In the genomic region with DNA sequence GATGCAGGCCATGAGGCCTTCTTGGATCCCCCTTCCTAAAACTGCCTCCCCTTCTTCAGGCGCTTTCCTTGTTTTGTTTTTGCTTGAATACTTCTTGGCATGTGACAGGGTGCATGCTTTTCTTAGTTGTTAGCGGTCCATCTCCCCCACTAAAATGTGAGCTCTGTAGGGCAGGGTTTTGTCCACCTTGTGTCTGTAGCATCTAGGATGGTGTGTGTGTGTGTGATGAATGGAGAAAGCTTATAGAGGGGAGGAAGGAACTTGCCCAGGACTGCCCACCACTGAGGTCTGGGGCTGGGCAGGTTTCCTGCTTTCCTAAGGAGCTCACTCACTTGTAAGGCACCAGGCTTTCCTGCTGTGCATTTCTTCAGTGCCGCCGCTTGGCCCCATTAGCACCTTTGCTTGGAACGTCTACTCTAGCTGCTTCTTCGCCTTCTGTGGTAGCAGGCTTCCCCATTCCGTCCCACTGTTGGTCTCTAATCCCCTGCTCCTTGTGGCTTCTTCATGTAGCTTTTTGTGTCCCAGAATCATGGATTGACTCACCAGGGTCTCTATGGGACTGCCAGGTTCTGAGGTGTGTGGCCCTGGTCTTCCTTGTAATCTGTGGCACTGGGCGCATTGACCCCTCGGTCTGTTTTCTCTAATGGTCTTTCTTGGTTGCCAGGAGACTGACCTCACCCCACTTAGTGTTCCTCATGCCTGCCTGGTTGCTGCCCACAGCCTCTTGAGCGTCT, we compare ENCODE assay signal across 12 cellular contexts. TPM values are rescaled to one million over a fixed set of nuclear protein-coding genes. Genes with fewer than 3 reads are reported as not detected.
DNase-seq lines count a peak whose midpoint lies in the region; ATAC-seq and TF ChIP-seq lines count a peak whose summit lies in the region.
"Had no signal": no experiment of that assay in that cellular context is flagged by ENCODE, and none has a peak within 500 bp of the region (broad histone marks: within the 10 kb centered on the region; RNA-seq: fewer than 3 reads in every experiment).

No MANE protein-coding gene starts in this region.

- H3K4me2 ChIP-seq in neural progenitor cell = peak overlapping the region; percentile 95

- peaks cover 56% of the 10 kb centered on the region for H3F3A ChIP-seq in neural progenitor cell (ENCODE audit: low read depth)

- H3K4me3 ChIP-seq in CD8-positive, alpha-beta T cell (ENCODE audit: low read depth, low read length) = no peak overlapping the region
- H3K4me3 ChIP-seq in HUES6 (ENCODE audit: low read depth, low read length) = peak overlapping the region; percentile 4; the same call in 1 of the 2 replicates
- H3K4me3 ChIP-seq in choroid plexus epithelial cell (ENCODE audit: low read depth, low read length) = no peak overlapping the region
- H3K4me3 ChIP-seq in neural progenitor cell = no peak overlapping the region
- no peak overlapping the region for H3K4me3 ChIP-seq in ascending aorta
- H3K4me3 ChIP-seq: left lung had no signal

- DNase-seq in CD8-positive, alpha-beta T cell = no peak
- DNase-seq in choroid plexus epithelial cell (ENCODE audit: low read depth) (peak; percentile 7), neural progenitor cell (ENCODE audit: low spot score) (no peak), NCI-H1436 treated with DMSO at 0.1 percent for 48 hours (lab: John Stamatoyannopoulos, UW) (no peak), ascending aorta (ENCODE audit: low spot score in 2 of 2) (no peak), GDM1 (lab: John Stamatoyannopoulos, UW) (no peak)
- DNase-seq: activated CD8-positive, alpha-beta memory T cell treated with anti-CD3 and anti-CD28 coated beads, Interleukin-2, amount 50 U/mL, for 4 hours; cerebellar nuclear complex; DMS79 had no signal

- H2AFZ ChIP-seq in neural progenitor cell (replicated peaks) = no peak overlapping the region

- no peaks in the 10 kb centered on the region for H3K9me3 Mint-ChIP-seq in CD8-positive, alpha-beta T cell
- H3K9me3 Mint-ChIP-seq in neural progenitor cell = no peaks in the 10 kb centered on the region

- peaks cover 20% of the 10 kb centered on the region for H3K36me3 ChIP-seq in CD8-positive, alpha-beta T cell (ENCODE audit: insufficient read depth, low read length)
- H3K36me3 ChIP-seq in HUES6 (ENCODE audit: control insufficient read depth, insufficient read depth, low read length) (peaks cover 36% of the 10 kb centered on the region), neural progenitor cell (no peaks in the 10 kb centered on the region), ascending aorta (peaks cover 27 to 28% of the 10 kb centered on the region in 2 donors)

- H3K4me1 ChIP-seq in CD8-positive, alpha-beta T cell (ENCODE audit: insufficient read depth, low read length) = peaks cover 31% of the 10 kb centered on the region
- peaks cover 37% of the 10 kb centered on the region for H3K4me1 ChIP-seq in HUES6 (ENCODE audit: control insufficient read depth, insufficient read depth, low read length)
- peaks cover 31% of the 10 kb centered on the region for H3K4me1 ChIP-seq in neural progenitor cell
- H3K4me1 ChIP-seq in ascending aorta = peaks cover 12 to 28% of the 10 kb centered on the region in 2 donors

- TF ChIP-seq CTCF in CD8-positive, alpha-beta T cell (IDR thresholded peaks at IDR 0.05) = no peak
- no peak for TF ChIP-seq CTCF in choroid plexus epithelial cell (conservative IDR thresholded peaks at IDR 0.05; ENCODE audit: low read depth, low read length)
- TF ChIP-seq CTCF in neural progenitor cell (IDR thresholded peaks at IDR 0.05) = no peak
- TF ChIP-seq CTCF in ascending aorta (IDR thresholded peaks at IDR 0.05) = no peak

- intact Hi-C loops in CD8-positive, alpha-beta T cell (cut with DNase I, micrococcal nuclease) = no loop called here
- intact Hi-C loops in ascending aorta (cut with DNase I) = no loop called here

- peaks cover 81% of the 10 kb centered on the region for H3K79me2 ChIP-seq in neural progenitor cell (ENCODE audit: low read depth)

- peaks cover 68% of the 10 kb centered on the region for H3K4me1 Mint-ChIP-seq in CD8-positive, alpha-beta T cell (ENCODE audit: low read depth)
- H3K4me1 Mint-ChIP-seq in neural progenitor cell = peaks cover 48% of the 10 kb centered on the region

- H3K9ac ChIP-seq in HUES6 (ENCODE audit: low read length) = peak overlapping the region; percentile 13
- H3K9ac ChIP-seq in neural progenitor cell = peak overlapping the region; percentile 34

- no peak for ATAC-seq in CD8-positive, alpha-beta T cell
- ATAC-seq: left lung, sciatic nerve had no signal

- no peak overlapping the region for H3K4me3 Mint-ChIP-seq in CD8-positive, alpha-beta T cell
- peak overlapping the region; percentile 58 for H3K4me3 Mint-ChIP-seq in neural progenitor cell

- H3K9me3 ChIP-seq in CD8-positive, alpha-beta T cell (ENCODE audit: low read length) = no peaks in the 10 kb centered on the region
- H3K9me3 ChIP-seq in HUES6 (ENCODE audit: control insufficient read depth, insufficient read depth, low read depth, low read length) (no peaks in the 10 kb centered on the region), neural progenitor cell (ENCODE audit: low read depth) (no peaks in the 10 kb centered on the region), ascending aorta (no peaks in the 10 kb centered on the region)
- H3K9me3 ChIP-seq: left lung had no signal

- H3K27ac ChIP-seq in CD8-positive, alpha-beta T cell (ENCODE audit: low read depth, low read length) = no peak overlapping the region
- no peak overlapping the region for H3K27ac ChIP-seq in HUES6 (ENCODE audit: low read depth, low read length)
- peak overlapping the region; percentile 72 for H3K27ac ChIP-seq in neural progenitor cell
- no peak overlapping the region for H3K27ac ChIP-seq in ascending aorta

- POLR2A ChIA-PET in CD8-positive, alpha-beta T cell (lab: Charles Lee) = interaction anchor here (1.7 kb wide), 1 partner anchor 18 kb away, joined by 7 read pairs; no protein-coding TSS in a partner anchor

- CTCF ChIA-PET in CD8-positive, alpha-beta T cell (lab: Charles Lee) = interaction anchor here (1.0 to 1.3 kb wide), 2 partner anchors 8 to 13 kb away, joined by 3 to 4 read pairs; no protein-coding TSS in a partner anchor

- H3K36me3 Mint-ChIP-seq in CD8-positive, alpha-beta T cell = peaks cover 35% of the 10 kb centered on the region
- H3K36me3 Mint-ChIP-seq in neural progenitor cell = peaks cover 26% of the 10 kb centered on the region

- peaks cover 74% of the 10 kb centered on the region for H4K20me1 ChIP-seq in neural progenitor cell (ENCODE audit: low read depth)

- H3K27ac Mint-ChIP-seq in CD8-positive, alpha-beta T cell = peak overlapping the region; percentile 53
- H3K27ac Mint-ChIP-seq in neural progenitor cell = peak overlapping the region; percentile 55

- no peaks in the 10 kb centered on the region for H3K27me3 Mint-ChIP-seq in CD8-positive, alpha-beta T cell (ENCODE audit: low read depth)
- H3K27me3 Mint-ChIP-seq in neural progenitor cell (ENCODE audit: insufficient read depth, low read depth) = no peaks in the 10 kb centered on the region

- no peaks in the 10 kb centered on the region for H3K27me3 ChIP-seq in CD8-positive, alpha-beta T cell (ENCODE audit: insufficient read depth, low read length)
- H3K27me3 ChIP-seq in HUES6 (ENCODE audit: control insufficient read depth, insufficient read depth, low read length) (no peaks in the 10 kb centered on the region), neural progenitor cell (no peaks in the 10 kb centered on the region), ascending aorta (no peaks in the 10 kb centered on the region)
- H3K27me3 ChIP-seq: left lung had no signal

RNA-seq across cellular contexts. Expression of gene DGCR8, which starts 3.3 kb away (rescaled TPM):
- total RNA-seq in CD8-positive, alpha-beta T cell = 10 to 100 TPM; 16.9 to 22.1 TPM
- total RNA-seq in neural progenitor cell (ENCODE audit: low replicate concordance) (29.1 and 39.7 TPM in 2 replicates), ascending aorta (18.0 TPM)

RNA-seq across cellular contexts. Expression of gene RANBP1, which starts 32.6 kb away (rescaled TPM):
- 10 to 100 TPM; 61.5 to 66.2 TPM for total RNA-seq in CD8-positive, alpha-beta T cell
- total RNA-seq in neural progenitor cell (ENCODE audit: low replicate concordance) = 874 and 918 TPM in 2 replicates
- 302 TPM for total RNA-seq in ascending aorta

RNA-seq across cellular contexts. Expression of gene TRMT2A, which starts 33.7 kb away (rescaled TPM):
- total RNA-seq in CD8-positive, alpha-beta T cell = 10 to 100 TPM; 57.8 to 62.8 TPM
- 24.3 and 39.7 TPM in 2 replicates for total RNA-seq in neural progenitor cell (ENCODE audit: low replicate concordance)
- 161 TPM for total RNA-seq in ascending aorta

RNA-seq across cellular contexts. Expression of gene ZDHHC8, which starts 48.3 kb away (rescaled TPM):
- total RNA-seq in CD8-positive, alpha-beta T cell = 10 to 100 TPM; 39.3 to 43.4 TPM
- 7.1 and 11.4 TPM in 2 replicates for total RNA-seq in neural progenitor cell (ENCODE audit: low replicate concordance)
- total RNA-seq in ascending aorta = 35.5 TPM
